ENCODE assay signal across 8 cellular contexts in the genomic region with DNA sequence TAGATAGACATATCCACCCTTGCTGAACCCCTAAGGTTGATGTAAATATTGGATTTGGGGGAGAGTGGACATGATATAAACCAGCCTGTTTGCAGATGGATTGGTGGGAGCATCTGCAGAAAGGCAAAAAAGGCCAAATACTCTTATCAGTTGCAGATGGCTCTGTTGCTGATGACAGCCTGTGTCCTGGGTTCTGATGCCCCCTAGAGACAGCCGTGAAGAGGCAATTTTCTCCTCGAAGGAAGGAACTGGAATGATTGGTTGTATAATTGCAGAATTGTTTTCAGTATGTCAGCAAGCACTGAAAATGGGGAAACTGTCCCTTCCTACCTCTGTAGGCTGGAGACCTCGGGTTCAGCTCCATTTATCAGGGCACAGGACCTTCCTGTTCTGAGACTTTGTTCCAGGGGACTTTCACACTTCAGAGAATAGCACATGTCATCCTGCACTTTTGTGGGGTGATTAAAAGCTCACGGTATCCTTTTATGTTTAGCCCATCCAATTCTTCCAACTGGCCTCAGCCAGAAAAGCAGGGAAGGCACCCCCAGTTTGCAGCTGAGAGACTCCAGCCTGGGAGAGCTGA.
A peak's percentile ranks its signal among the peaks of the same experiment; 100 is the strongest.
DNase-seq lines count a peak whose midpoint lies in the region; ATAC-seq, FAIRE-seq and TF ChIP-seq lines count a peak whose summit lies in the region.

No MANE protein-coding gene starts in this region.

- FAIRE-seq in GM12878 (lab: Jason Lieb, UNC) (peak; percentile 54), kidney (lab: Jason Lieb, UNC) (no peak)

- CTCF ChIA-PET in GM12878 (lab: Yijun Ruan, JAX) = interaction anchor here (0.6 to 3.3 kb wide), 17 partner anchors 9 to 174 kb away, joined by 3 to 12 read pairs (median 4); no protein-coding TSS in a partner anchor

- no peak for TF ChIP-seq EP300 in GM12878 (IDR thresholded peaks at IDR 0.05; ENCODE audit: borderline replicate concordance in 1 of 2, control insufficient read depth in 1 of 2, low read depth in 2 of 2, low read length in 2 of 2)

- 23% methylated on average over 4 of the region's 4 CpGs for WGBS in GM12878 (ENCODE audit: insufficient coverage, insufficient replicate concordance, low lambda C conversion rate, missing lambda C conversion rate)

- BruUV-seq in GM12878 (replicated peaks; lab: Mats Ljungman, UMichigan) = no TSS peak

- no peak overlapping the region for H3K4me3 ChIP-seq in GM12864 (ENCODE audit: low read depth, low read length)
- no peak overlapping the region for H3K4me3 ChIP-seq in GM12878
- H3K4me3 ChIP-seq in kidney (ENCODE audit: low read length in 2 of 2) = no peak overlapping the region

- H4K20me1 ChIP-seq in GM12878 (ENCODE audit: control insufficient read depth, insufficient read depth) = no peaks in the 10 kb centered on the region

- RAD21 ChIA-PET in GM12878 (lab: Charles Lee; ENCODE audit: unreplicated experiment) = interaction anchor here (0.8 to 1.4 kb wide), 5 partner anchors 42 to 172 kb away, joined by 3 to 4 read pairs (median 3); no protein-coding TSS in a partner anchor

- ATAC-seq in GM12878 = peak; percentile 82
- ATAC-seq in GM18511 (IDR thresholded peaks at IDR 0.05; ENCODE audit: unreplicated experiment) = no peak

- intact Hi-C loops in GM12878 (cut with micrococcal nuclease; ENCODE audit: unreplicated experiment) = loop anchor here (1.0 to 5.0 kb wide), 2 partner anchors 153 to 172 kb away; no protein-coding TSS in a partner anchor
- intact Hi-C loops in kidney (cut with DNase I) = no loop called here

- H3K4me1 ChIP-seq in GM12878 (ENCODE audit: control insufficient read depth, insufficient read depth, low read length) (no peaks in the 10 kb centered on the region; the same call in 1 of the 2 replicates), kidney (ENCODE audit: control insufficient read depth in 1 of 2, insufficient read depth in 1 of 2, low read depth in 1 of 2, low read length in 2 of 2) (peaks cover 18 to 25% of the 10 kb centered on the region in 2 donors)

- no peaks in the 10 kb centered on the region for H3K79me2 ChIP-seq in GM12878 (ENCODE audit: control insufficient read depth, insufficient read depth, low read length)

- H3K36me3 ChIP-seq in GM12878 (ENCODE audit: control insufficient read depth in 2 of 2, insufficient read depth in 2 of 2, low read length in 1 of 2) (no peaks in the 10 kb centered on the region), kidney (ENCODE audit: control insufficient read depth in 1 of 2, insufficient read depth in 2 of 2, low read length in 2 of 2) (peaks cover 0 to under 1% of the 10 kb centered on the region in 2 donors)

- H3K4me2 ChIP-seq in GM12878 (ENCODE audit: control insufficient read depth, insufficient read depth) = no peak overlapping the region

- in situ Hi-C loops in GM12878 (cut with MboI) = no loop called here

- TF ChIP-seq RAD21 in GM12878 (IDR thresholded peaks at IDR 0.05; ENCODE audit: insufficient read depth, low read depth, low read length) = peak; percentile 51

- no peak for DNase-seq in GM12864 (ENCODE audit: low read depth)
- peak; percentile 64 for DNase-seq in NCI-H226
- no peak for DNase-seq in GM12878 (ENCODE audit: low read depth, low spot score)
- DNase-seq in kidney = no peak
- DNase-seq in mucosa of gallbladder (ENCODE audit: low spot score) = no peak
- no peak for DNase-seq in activated T-cell treated with anti-CD3 and anti-CD28 coated beads, Interleukin-2, amount 50 U/mL, for 48 hours

- H3K9ac ChIP-seq in GM12878 (ENCODE audit: control insufficient read depth, insufficient read depth, low read length) = no peak overlapping the region
- no peak overlapping the region for H3K9ac ChIP-seq in kidney (ENCODE audit: low read length in 2 of 2)

- H2AFZ ChIP-seq in GM12878 (ENCODE audit: control insufficient read depth, low read depth, low read length) = peak overlapping the region; percentile 51; the same call in 1 of the 2 replicates

- TF ChIP-seq CTCF in 22Rv1 (IDR thresholded peaks at IDR 0.05) = peak; percentile 62
- TF ChIP-seq CTCF in GM12864 (IDR thresholded peaks at IDR 0.05; ENCODE audit: low read depth, low read length, missing control alignments) = peak; percentile 69
- TF ChIP-seq CTCF in GM12878 (IDR thresholded peaks at IDR 0.05 in 2 of 3, conservative IDR thresholded peaks at IDR 0.05 in 1 of 3; ENCODE audit: control insufficient read depth in 2 of 3, extremely low read depth in 1 of 3, insufficient read depth in 1 of 3, low read depth in 3 of 3, low read length in 3 of 3) = peak; percentile 55 to 63 (median 62)
- TF ChIP-seq CTCF in kidney (IDR thresholded peaks at IDR 0.05; ENCODE audit: borderline replicate concordance, extremely low read depth, insufficient read depth) = peak; percentile 42

- no peak for TF ChIP-seq POLR2A in GM12878 (IDR thresholded peaks at IDR 0.05; ENCODE audit: low read depth, low read length)

- POLR2A ChIA-PET in GM12878 (lab: Charles Lee) = no interaction called here

- H3K27me3 ChIP-seq in GM12878 (replicated peaks in 1 of 2; ENCODE audit: control insufficient read depth in 2 of 2, insufficient read depth in 2 of 2, low read length in 1 of 2) = no peaks in the 10 kb centered on the region

- H3K27ac ChIP-seq in 22Rv1 = no peak overlapping the region
- no peak overlapping the region for H3K27ac ChIP-seq in GM12878 (ENCODE audit: control insufficient read depth, insufficient read depth)
- H3K27ac ChIP-seq in kidney (ENCODE audit: low read depth in 2 of 2, low read length in 2 of 2) = peak overlapping the region in 1 of 2 donors; percentile 18

- H3K9me3 ChIP-seq in GM12878 (replicated peaks; ENCODE audit: control insufficient read depth, insufficient read depth, low read length) (peaks cover 1% of the 10 kb centered on the region; the same call in 2 of the 3 replicates), kidney (ENCODE audit: control insufficient read depth in 1 of 2, low read length in 2 of 2) (no peaks in the 10 kb centered on the region)

- SMC1A ChIA-PET in GM12878 (lab: Charles Lee; ENCODE audit: uncharacterized antibody, unreplicated experiment) = interaction anchor here (0.6 to 3.6 kb wide), 12 partner anchors 19 to 172 kb away, joined by 3 to 12 read pairs (median 4); no protein-coding TSS in a partner anchor

TF ChIP-seq in GM12878, 131 proteins besides CTCF, POLR2A, EP300 and RAD21:
- TF ChIP-seq SMC3 (IDR thresholded peaks at IDR 0.05; ENCODE audit: borderline replicate concordance, low read length) = peak; percentile 47
- TF ChIP-seq NR2C2 (IDR thresholded peaks at IDR 0.05; ENCODE audit: borderline replicate concordance, control insufficient read depth, insufficient read length, low read depth) = no peak
- peak; percentile 10; the same call in 1 of the 2 replicates for TF ChIP-seq SPI1 (IDR thresholded peaks at IDR 0.05; ENCODE audit: borderline replicate concordance, insufficient read depth, low read depth, low read length)
